Comparison of ENCODE assay signal across 1 cellular context in the genomic region with DNA sequence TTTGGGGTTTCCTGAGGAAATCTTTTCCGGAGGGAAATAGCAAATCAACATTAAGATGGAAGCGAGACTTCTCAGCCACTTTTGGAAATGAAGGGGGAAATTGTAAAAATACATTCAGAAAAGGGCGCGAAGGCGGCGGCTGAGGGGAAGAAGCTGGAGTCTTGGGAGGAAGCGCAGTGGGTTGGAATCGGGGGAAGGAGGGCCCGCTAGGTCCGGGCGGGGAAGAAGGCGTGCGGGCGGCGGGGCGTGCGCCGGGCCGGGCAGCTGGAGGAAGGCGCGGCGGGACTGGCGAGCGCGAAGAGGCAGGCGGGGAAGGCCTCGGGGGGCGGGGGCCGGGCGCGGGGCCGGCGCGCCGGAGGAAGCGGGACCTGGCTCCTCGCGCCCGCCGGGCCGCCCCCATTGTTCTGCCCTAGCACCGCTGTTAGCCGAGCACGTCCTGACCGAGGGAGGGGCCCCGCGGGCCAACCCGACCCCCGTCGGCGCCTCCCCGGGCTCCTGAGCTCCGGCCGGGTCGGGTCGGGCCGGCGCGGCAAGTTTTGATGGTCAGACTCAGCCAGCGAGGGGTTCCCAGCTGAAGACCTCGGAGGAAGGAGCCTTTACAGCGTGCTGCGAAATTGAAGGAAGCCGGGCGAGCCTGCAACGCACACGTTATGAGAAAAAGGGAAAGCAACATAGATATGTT.
TF ChIP-seq lines count a peak whose summit lies in the region.

No MANE protein-coding gene starts in this region.

TF ChIP-seq in K562, 482 proteins besides CTCF, POLR2A, EP300 and RAD21 (continued from another document):
- TF ChIP-seq SMAD2 (IDR thresholded peaks at IDR 0.05; ENCODE audit: low read depth, low read length) (no peak), ZNF354B (CRISPR knock-in tag; IDR thresholded peaks at IDR 0.05) (no peak), CHD1 (IDR thresholded peaks at IDR 0.05; ENCODE audit: low read length) (no peak), FOXA3 (CRISPR knock-in tag; conservative IDR thresholded peaks at IDR 0.05 in 1 of 2, IDR thresholded peaks at IDR 0.05 in 1 of 2) (no peak), RBFOX2 (IDR thresholded peaks at IDR 0.05; ENCODE audit: low read depth, low read length) (peak; percentile 87), FOXP1 (CRISPR knock-in tag; IDR thresholded peaks at IDR 0.05) (no peak), CBFA2T2 (conservative IDR thresholded peaks at IDR 0.05) (no peak), ZNF780A (CRISPR knock-in tag; IDR thresholded peaks at IDR 0.05) (no peak), YBX1 (IDR thresholded peaks at IDR 0.05) (no peak), ZNF79 (CRISPR knock-in tag; IDR thresholded peaks at IDR 0.05; ENCODE audit: low read depth) (no peak), MEF2A (IDR thresholded peaks at IDR 0.05; ENCODE audit: control insufficient read depth, low read depth, low read length) (no peak), C11orf30 (IDR thresholded peaks at IDR 0.05; ENCODE audit: low read depth) (no peak), SIX5 (IDR thresholded peaks at IDR 0.05; ENCODE audit: borderline replicate concordance in 1 of 2, insufficient read depth in 1 of 2, low read depth in 1 of 2, low read length in 2 of 2) (no peak), ZC3H4 (CRISPR knock-in tag; IDR thresholded peaks at IDR 0.05; ENCODE audit: borderline replicate concordance) (no peak), TEAD4 (IDR thresholded peaks at IDR 0.05; ENCODE audit: low read length) (no peak), TEAD4 (CRISPR knock-in tag; IDR thresholded peaks at IDR 0.05; ENCODE audit: borderline replicate concordance) (no peak)
- TF ChIP-seq, protein P1, sequence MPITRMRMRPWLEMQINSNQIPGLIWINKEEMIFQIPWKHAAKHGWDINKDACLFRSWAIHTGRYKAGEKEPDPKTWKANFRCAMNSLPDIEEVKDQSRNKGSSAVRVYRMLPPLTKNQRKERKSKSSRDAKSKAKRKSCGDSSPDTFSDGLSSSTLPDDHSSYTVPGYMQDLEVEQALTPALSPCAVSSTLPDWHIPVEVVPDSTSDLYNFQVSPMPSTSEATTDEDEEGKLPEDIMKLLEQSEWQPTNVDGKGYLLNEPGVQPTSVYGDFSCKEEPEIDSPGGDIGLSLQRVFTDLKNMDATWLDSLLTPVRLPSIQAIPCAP (CRISPR knock-in tag; IDR thresholded peaks at IDR 0.05; ENCODE audit: borderline replicate concordance), result no peak
- TF ChIP-seq, protein P2, sequence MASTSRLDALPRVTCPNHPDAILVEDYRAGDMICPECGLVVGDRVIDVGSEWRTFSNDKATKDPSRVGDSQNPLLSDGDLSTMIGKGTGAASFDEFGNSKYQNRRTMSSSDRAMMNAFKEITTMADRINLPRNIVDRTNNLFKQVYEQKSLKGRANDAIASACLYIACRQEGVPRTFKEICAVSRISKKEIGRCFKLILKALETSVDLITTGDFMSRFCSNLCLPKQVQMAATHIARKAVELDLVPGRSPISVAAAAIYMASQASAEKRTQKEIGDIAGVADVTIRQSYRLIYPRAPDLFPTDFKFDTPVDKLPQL (IDR thresholded peaks at IDR 0.05; ENCODE audit: extremely low read depth, insufficient read length), result no peak
